8 cellular contexts compared by ENCODE assay signal in the genomic region with DNA sequence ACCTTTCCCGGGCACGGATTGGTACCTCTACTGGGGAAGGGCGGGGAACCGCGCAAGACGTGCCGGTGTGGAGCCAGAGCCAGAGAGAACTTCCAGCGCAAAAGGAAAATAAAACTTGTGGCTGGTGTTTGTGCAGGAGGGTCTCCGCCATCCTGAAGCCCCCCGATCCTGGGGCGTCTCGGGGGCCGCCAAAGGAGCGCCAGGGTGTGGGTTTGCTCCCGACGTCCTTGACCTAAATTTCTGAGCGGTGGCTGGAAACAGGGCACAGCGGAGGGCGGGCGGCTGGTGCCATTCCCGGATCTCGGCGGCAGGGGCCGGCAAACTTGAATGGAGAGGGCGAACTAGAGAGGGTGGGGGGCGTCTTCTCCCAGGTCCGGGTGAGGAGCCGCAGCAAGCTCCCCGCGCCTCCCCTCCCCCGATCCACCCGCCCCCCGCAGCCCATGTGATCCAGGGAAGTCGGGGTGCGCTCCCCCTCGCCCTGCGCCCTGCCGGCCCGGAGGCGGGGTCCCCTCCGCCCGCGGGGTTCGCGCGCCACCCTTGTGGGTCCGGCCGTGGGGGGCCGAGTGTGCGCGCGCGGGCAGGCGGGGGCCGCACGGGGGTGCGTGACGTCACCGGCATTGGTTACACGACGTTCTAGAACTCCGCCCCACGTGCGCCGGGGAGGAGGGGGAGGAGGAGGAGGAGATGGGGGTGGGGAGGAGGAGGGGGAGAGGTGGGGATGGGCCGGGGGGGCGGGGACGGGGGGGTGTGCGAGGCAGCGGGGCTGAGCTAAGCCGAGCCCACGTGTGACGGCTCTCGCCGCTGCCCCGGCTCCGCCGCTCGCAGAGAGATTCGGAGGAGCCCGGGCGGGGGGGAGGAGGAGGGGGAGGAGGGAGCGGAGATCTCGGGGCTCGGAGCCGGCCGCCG. TPM values are rescaled to one million over a fixed set of nuclear protein-coding genes. Genes with fewer than 3 reads are reported as not detected.
DNase-seq lines count a peak whose midpoint lies in the region; ATAC-seq lines count a peak whose summit lies in the region.

MSI2 (plus strand) TSS at position 748 of the 906 bp plus-strand sequence. CDS start 220 bp downstream, outside the sequence.

- H2BK120ac ChIP-seq in neuronal stem cell (ENCODE audit: low read depth, low read length): peak within 1 kb of the TSS; percentile 93

- peak within 1 kb of the TSS; percentile 81 for H3K9ac ChIP-seq in SK-N-MC (ENCODE audit: insufficient read length)
- H3K9ac ChIP-seq in neuronal stem cell (ENCODE audit: low read depth, low read length, poor library complexity): peak within 1 kb of the TSS; percentile 80

- no peak within 1 kb of the TSS for H2BK12ac ChIP-seq in neuronal stem cell (ENCODE audit: low read length)

- H3K79me1 ChIP-seq in neuronal stem cell (ENCODE audit: low read depth, low read length): no peaks in the 10 kb centered on the region

- DNase-seq in DMS153 treated with DMSO at 0.1 percent for 48 hours (lab: John Stamatoyannopoulos, UW; ENCODE audit: unreplicated experiment): peak; percentile 50
- peak; percentile 53 to 55 for DNase-seq in Kasumi-1 (lab: John Stamatoyannopoulos, UW)
- no peak for DNase-seq in SK-N-MC (ENCODE audit: low read depth, low spot score)
- DNase-seq in activated naive CD4-positive, alpha-beta T cell treated with anti-CD3 and anti-CD28 coated beads for 36 hours: peak; percentile 88
- DNase-seq in foreskin melanocyte: peak; percentile 65
- peak; percentile 75 for DNase-seq in neuronal stem cell (ENCODE audit: low spot score)
- peak; percentile 66 for DNase-seq in stromal cell of bone marrow (ENCODE audit: low read depth)

- peak within 1 kb of the TSS; percentile 77 for H3K23ac ChIP-seq in neuronal stem cell (ENCODE audit: low read depth, low read length, poor library complexity)

- peak within 1 kb of the TSS; percentile 90 for H3K4me3 Mint-ChIP-seq in activated naive CD4-positive, alpha-beta T cell treated with anti-CD3 and anti-CD28 coated beads for 36 hours

- H3K4me1 Mint-ChIP-seq in activated naive CD4-positive, alpha-beta T cell treated with anti-CD3 and anti-CD28 coated beads for 36 hours (ENCODE audit: low read depth): peaks cover 38% of the 10 kb centered on the region

- H3K27me3 ChIP-seq in neuronal stem cell (ENCODE audit: control insufficient read depth in 3 of 3, insufficient read depth in 3 of 3, low read depth in 1 of 3, low read length in 3 of 3): no peaks in the 10 kb centered on the region

- H3K36me3 Mint-ChIP-seq in activated naive CD4-positive, alpha-beta T cell treated with anti-CD3 and anti-CD28 coated beads for 36 hours (ENCODE audit: low read depth): peaks cover 9% of the 10 kb centered on the region

- no peak within 1 kb of the TSS for H4K8ac ChIP-seq in neuronal stem cell (ENCODE audit: low read depth, low read length)

- peak within 1 kb of the TSS; percentile 61 for H2BK5ac ChIP-seq in neuronal stem cell (ENCODE audit: low read length)

- no peaks in the 10 kb centered on the region for H3K27me3 Mint-ChIP-seq in activated naive CD4-positive, alpha-beta T cell treated with anti-CD3 and anti-CD28 coated beads for 36 hours (ENCODE audit: low read depth)

- peaks cover 10 to 28% of the 10 kb centered on the region in 2 donors for H3K4me1 ChIP-seq in neuronal stem cell (ENCODE audit: control insufficient read depth in 2 of 2, insufficient read depth in 1 of 2, low read depth in 1 of 2, low read length in 2 of 2)

- H2BK15ac ChIP-seq in neuronal stem cell (ENCODE audit: low read length): peak within 1 kb of the TSS; percentile 25

- no peak within 1 kb of the TSS for H3K4ac ChIP-seq in neuronal stem cell (ENCODE audit: low read length)

- H3K27ac ChIP-seq in SK-N-MC (no peak within 1 kb of the TSS), neuronal stem cell (replicated peaks; ENCODE audit: low read length) (peak within 1 kb of the TSS; percentile 67)

- CTCF ChIA-PET in activated naive CD4-positive, alpha-beta T cell treated with anti-CD3 and anti-CD28 coated beads for 36 hours (lab: Charles Lee): interaction anchor here (3.0 kb wide), 1 partner anchor 185 kb away, joined by 11 read pairs; no protein-coding TSS in a partner anchor

- no peak within 1 kb of the TSS for H2AK5ac ChIP-seq in neuronal stem cell (ENCODE audit: low read depth, low read length)

- intact Hi-C loops in activated naive CD4-positive, alpha-beta T cell treated with anti-CD3 and anti-CD28 coated beads for 36 hours (cut with micrococcal nuclease): loop anchor here (1.0 to 5.0 kb wide), 3 partner anchors 207 to 751 kb away; partner anchors contain the start of gene SRSF1

- H3K36me3 ChIP-seq in SK-N-MC (ENCODE audit: insufficient read depth, low read length) (no peaks in the 10 kb centered on the region; the same call in 1 of the 2 replicates), neuronal stem cell (replicated peaks in 1 of 2; ENCODE audit: control insufficient read depth in 2 of 2, insufficient read depth in 2 of 2, low read length in 2 of 2) (peaks cover 0 to 21% of the 10 kb centered on the region in 2 donors)

- peak; percentile 56 for ATAC-seq in GM21825 (IDR thresholded peaks at IDR 0.05; ENCODE audit: unreplicated experiment)

- peak within 1 kb of the TSS; percentile 31 for H4K91ac ChIP-seq in neuronal stem cell (ENCODE audit: low read depth, low read length, poor library complexity)

- H3K27ac Mint-ChIP-seq in activated naive CD4-positive, alpha-beta T cell treated with anti-CD3 and anti-CD28 coated beads for 36 hours: peak within 1 kb of the TSS; percentile 86

- peak within 1 kb of the TSS; percentile 95 for H3K4me3 ChIP-seq in SK-N-MC
- H3K4me3 ChIP-seq in neuronal stem cell (ENCODE audit: low read length in 2 of 2): peak within 1 kb of the TSS; percentile 55 to 87

- no peak within 1 kb of the TSS for H3K14ac ChIP-seq in neuronal stem cell (ENCODE audit: low read length)

- no CpG with 5 or more reads among the region's 88 CpGs for WGBS in neuronal stem cell (ENCODE audit: extremely low coverage in 2 of 2, insufficient read length in 2 of 2, insufficient replicate concordance in 1 of 2), 2 donors

- peak within 1 kb of the TSS; percentile 94 for H3K18ac ChIP-seq in neuronal stem cell (ENCODE audit: low read length)

- H3K9me3 ChIP-seq in SK-N-MC (ENCODE audit: low read depth, low read length) (peaks cover 2% of the 10 kb centered on the region; the same call in 1 of the 2 replicates), neuronal stem cell (replicated peaks in 1 of 2; ENCODE audit: control insufficient read depth in 2 of 2, insufficient read depth in 1 of 2, low read depth in 1 of 2, low read length in 2 of 2) (peaks cover 0 to 7% of the 10 kb centered on the region in 2 donors)

- peak within 1 kb of the TSS; percentile 93 for H3K4me2 ChIP-seq in neuronal stem cell (ENCODE audit: insufficient read depth, low read length, poor library complexity, severe bottlenecking)

- peaks cover 5% of the 10 kb centered on the region for H3K9me3 Mint-ChIP-seq in activated naive CD4-positive, alpha-beta T cell treated with anti-CD3 and anti-CD28 coated beads for 36 hours

- H2AFZ ChIP-seq in neuronal stem cell (ENCODE audit: low read length): peak within 1 kb of the TSS; percentile 88

RNA-seq across cellular contexts. Expression of gene MSI2, which starts in this region (rescaled TPM):
- 10 to 100 TPM; 38.8 to 39.0 TPM for total RNA-seq in activated naive CD4-positive, alpha-beta T cell treated with anti-CD3 and anti-CD28 coated beads for 36 hours
- polyA plus RNA-seq in neuronal stem cell (2013, experiment 1 of 2): 56.3 TPM
- polyA plus RNA-seq in neuronal stem cell (2013, experiment 2 of 2): 58.0 TPM
